13 cellular contexts compared by ENCODE assay signal in the genomic region with DNA sequence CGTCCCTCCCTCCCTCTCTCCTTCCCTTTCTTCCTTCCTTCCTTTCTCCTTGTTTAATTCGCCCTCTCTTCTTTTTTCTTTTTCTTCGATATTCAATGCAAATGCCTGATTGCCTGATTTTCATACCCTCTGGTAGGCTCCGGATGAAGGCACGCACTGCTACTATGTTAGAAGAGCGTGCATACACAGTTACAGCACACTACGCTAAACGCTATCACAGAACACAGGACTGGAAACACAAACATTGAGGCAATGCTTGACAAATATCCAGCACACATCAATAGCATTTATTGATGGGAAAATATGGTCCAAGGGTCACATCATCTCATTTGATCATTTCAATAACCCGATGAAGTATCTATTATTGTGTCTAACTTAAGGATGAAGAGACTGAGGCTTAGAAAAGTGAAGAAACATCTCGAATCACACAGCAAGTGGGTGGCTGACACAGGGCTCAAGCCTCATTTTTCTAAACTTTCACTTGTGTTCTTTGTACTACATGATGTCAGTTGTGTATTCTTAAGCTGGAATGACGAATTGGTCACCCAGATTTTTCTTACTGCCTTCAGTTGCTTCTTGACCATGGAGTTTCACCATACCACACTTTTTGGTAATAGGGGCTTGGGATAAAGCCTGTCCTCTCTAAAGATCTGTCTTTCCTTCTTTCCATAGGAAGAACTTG.
DNase-seq lines count a peak whose midpoint lies in the region; ATAC-seq, FAIRE-seq and TF ChIP-seq lines count a peak whose summit lies in the region.
"Had no signal": no experiment of that assay in that cellular context is flagged by ENCODE, and none has a peak within 500 bp of the region (broad histone marks: within the 10 kb centered on the region; RNA-seq: fewer than 3 reads in every experiment).

No MANE protein-coding gene starts in this region.

- H3K9ac ChIP-seq in mucosa of rectum (ENCODE audit: low read depth in 1 of 2, low read length in 2 of 2): no peak overlapping the region

- H3K36me3 ChIP-seq in SJSA1 (no peaks in the 10 kb centered on the region), esophagus (ENCODE audit: control insufficient read depth in 2 of 2, insufficient read depth in 2 of 2, low read length in 1 of 2) (no peaks in the 10 kb centered on the region), mucosa of rectum (ENCODE audit: control insufficient read depth in 2 of 2, insufficient read depth in 2 of 2, low read length in 2 of 2) (no peaks in the 10 kb centered on the region), thymus (ENCODE audit: control insufficient read depth, insufficient read depth) (no peaks in the 10 kb centered on the region)

- in situ Hi-C loops in ACHN (cut with HindIII; ENCODE audit: low pct_ligation_motif_present, low pct_unique_long_range_greater_than_20kb, low sequenced_read_pairs): no loop called here

- no peak for TF ChIP-seq POLR2A in H54 (IDR thresholded peaks at IDR 0.05; ENCODE audit: low read depth, low read length)

- H3K4me1 ChIP-seq in SJSA1 (replicated peaks) (peaks cover 40% of the 10 kb centered on the region), esophagus (ENCODE audit: control insufficient read depth in 2 of 2, insufficient read depth in 2 of 2, low read length in 1 of 2) (no peaks in the 10 kb centered on the region), mucosa of rectum (ENCODE audit: control insufficient read depth in 2 of 2, insufficient read depth in 2 of 2, low read length in 2 of 2) (no peaks in the 10 kb centered on the region), thymus (ENCODE audit: control insufficient read depth, insufficient read depth, low read length) (no peaks in the 10 kb centered on the region)

- WGBS in esophagus, 2 donors: 80 to 83% methylated on average over 11 of the region's 11 CpGs
- WGBS in thymus: 96% methylated on average over 11 of the region's 11 CpGs

- H3K9me3 ChIP-seq in SJSA1 (replicated peaks) (no peaks in the 10 kb centered on the region), esophagus (ENCODE audit: control insufficient read depth in 2 of 2, insufficient read depth in 1 of 2, low read depth in 1 of 2, low read length in 1 of 2) (no peaks in the 10 kb centered on the region), mucosa of rectum (ENCODE audit: control insufficient read depth in 2 of 2, low read length in 2 of 2) (no peaks in the 10 kb centered on the region), thymus (ENCODE audit: control insufficient read depth) (no peaks in the 10 kb centered on the region)

- no peak for ATAC-seq in GM21360 (IDR thresholded peaks at IDR 0.05; ENCODE audit: unreplicated experiment)

- no peaks in the 10 kb centered on the region for H3K27me3 ChIP-seq in SJSA1 (replicated peaks)
- no peaks in the 10 kb centered on the region for H3K27me3 ChIP-seq in esophagus (ENCODE audit: control insufficient read depth in 1 of 2, insufficient read depth in 2 of 2, low read length in 2 of 2)
- H3K27me3 ChIP-seq in mucosa of rectum (ENCODE audit: control insufficient read depth in 2 of 2, insufficient read depth in 2 of 2, low read length in 2 of 2): no peaks in the 10 kb centered on the region
- H3K27me3 ChIP-seq in thymus (ENCODE audit: control insufficient read depth, insufficient read depth): no peaks in the 10 kb centered on the region
- H3K27me3 ChIP-seq: foreskin keratinocyte had no signal

- H3K4me3 ChIP-seq in SJSA1: no peak overlapping the region
- H3K4me3 ChIP-seq in esophagus (ENCODE audit: low read depth in 1 of 2, low read length in 2 of 2): no peak overlapping the region
- H3K4me3 ChIP-seq in mucosa of rectum (ENCODE audit: low read length in 2 of 2): no peak overlapping the region
- no peak overlapping the region for H3K4me3 ChIP-seq in thymus (ENCODE audit: low read length)

- no peak for FAIRE-seq in H54 (lab: Jason Lieb, UNC)

- DNase-seq in SJSA1 (ENCODE audit: low read depth in 1 of 2, low spot score in 2 of 2): no peak
- DNase-seq in H54 (ENCODE audit: insufficient read length, low spot score): no peak
- no peak for DNase-seq in islet precursor cell
- no peak for DNase-seq in ACHN
- DNase-seq: activated CD4-positive, CD25-positive, alpha-beta regulatory T cell; central memory CD4-positive, alpha-beta T cell; NCI-H510A; SIG-M5 had no signal

- H3K27ac ChIP-seq in SJSA1 (peak overlapping the region; percentile 98), esophagus (ENCODE audit: low read depth in 2 of 2, low read length in 1 of 2) (peak overlapping the region; percentile 37 to 38), mucosa of rectum (ENCODE audit: low read depth in 2 of 2, low read length in 2 of 2) (peak overlapping the region; percentile 2 to 59), thymus (ENCODE audit: low read depth) (peak overlapping the region; percentile 3)
- H3K27ac ChIP-seq: foreskin keratinocyte had no signal

Comparison
In these comparisons a context has a peak if more than half of its experiments do, and no peak if none do; other contexts are left out.
1. H3K27ac ChIP-seq: peak in every context shown above with its lines; median percentile 98 in SJSA1; 38 in esophagus; 30 in mucosa of rectum; 3 in thymus.